In the genomic region with DNA sequence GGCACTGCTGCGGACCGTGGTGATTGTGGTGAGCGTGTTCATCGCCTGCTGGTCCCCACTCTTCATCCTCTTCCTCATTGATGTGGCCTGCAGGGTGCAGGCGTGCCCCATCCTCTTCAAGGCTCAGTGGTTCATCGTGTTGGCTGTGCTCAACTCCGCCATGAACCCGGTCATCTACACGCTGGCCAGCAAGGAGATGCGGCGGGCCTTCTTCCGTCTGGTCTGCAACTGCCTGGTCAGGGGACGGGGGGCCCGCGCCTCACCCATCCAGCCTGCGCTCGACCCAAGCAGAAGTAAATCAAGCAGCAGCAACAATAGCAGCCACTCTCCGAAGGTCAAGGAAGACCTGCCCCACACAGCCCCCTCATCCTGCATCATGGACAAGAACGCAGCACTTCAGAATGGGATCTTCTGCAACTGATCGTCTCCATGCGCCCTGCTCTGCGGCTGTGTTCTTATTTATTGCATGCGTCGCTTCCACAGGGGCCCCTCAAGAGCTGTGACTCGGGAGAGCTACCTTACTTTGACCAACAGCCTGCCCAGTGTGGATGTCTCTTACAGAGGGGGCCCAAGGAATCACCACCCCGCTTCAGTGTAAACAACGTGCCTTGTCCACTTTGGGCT, we compare ENCODE assay signal across 23 cellular contexts.
"Had no signal": no experiment of that assay in that cellular context is flagged by ENCODE, and none has a peak within 500 bp of the region (broad histone marks: within the 10 kb centered on the region; RNA-seq: fewer than 3 reads in every experiment).

No MANE protein-coding gene starts in this region.

- H3K27ac ChIP-seq: neutrophil, psoas muscle, spleen, testis had no signal

- H3K36me3 Mint-ChIP-seq: naive B cell; stimulated activated memory B cell treated with anti-CD40 and anti-IgM and Interleukin-4, amounts not matched to agents 10 μg/mL and 1 μg/mL and 100 μg/mL, for 72 hours had no signal

- H3K9me3 ChIP-seq: heart left ventricle, neutrophil, psoas muscle, spleen, testis, transverse colon had no signal

- H3K4me3 Mint-ChIP-seq: dendritic cell treated with granulocyte-macrophage colony-stimulating factor and Interleukin-4, amounts not matched to agents 40 ng/mL and 50 ng/mL, for 4 days; naive B cell; nephron; stimulated activated memory B cell treated with anti-CD40 and anti-IgM and Interleukin-4, amounts not matched to agents 10 μg/mL and 1 μg/mL and 100 μg/mL, for 72 hours; stimulated activated naive CD8-positive, alpha-beta T cell treated with anti-CD3 and anti-CD28 coated beads, Interleukin-15, Interleukin-2, amounts not matched to agents 100 ng/mL and 50 ng/mL, for 24 hours had no signal

- H3K27me3 Mint-ChIP-seq: dendritic cell treated with granulocyte-macrophage colony-stimulating factor and Interleukin-4, amounts not matched to agents 40 ng/mL and 50 ng/mL, for 4 days had no signal

- H3K9me3 Mint-ChIP-seq: dendritic cell treated with granulocyte-macrophage colony-stimulating factor and Interleukin-4, amounts not matched to agents 40 ng/mL and 50 ng/mL, for 4 days; nephron; stimulated activated memory B cell treated with anti-CD40 and anti-IgM and Interleukin-4, amounts not matched to agents 10 μg/mL and 1 μg/mL and 100 μg/mL, for 72 hours; stimulated activated naive CD8-positive, alpha-beta T cell treated with anti-CD3 and anti-CD28 coated beads, Interleukin-15, Interleukin-2, amounts not matched to agents 100 ng/mL and 50 ng/mL, for 24 hours had no signal

- H3K4me1 ChIP-seq: psoas muscle had no signal

- H3K27ac Mint-ChIP-seq: dendritic cell treated with granulocyte-macrophage colony-stimulating factor and Interleukin-4, amounts not matched to agents 40 ng/mL and 50 ng/mL, for 4 days; stimulated activated memory B cell treated with anti-CD40 and anti-IgM and Interleukin-4, amounts not matched to agents 10 μg/mL and 1 μg/mL and 100 μg/mL, for 72 hours; stimulated activated naive CD8-positive, alpha-beta T cell treated with anti-CD3 and anti-CD28 coated beads, Interleukin-15, Interleukin-2, amounts not matched to agents 100 ng/mL and 50 ng/mL, for 24 hours had no signal

- DNase-seq: erythroblast; foreskin melanocyte; heart left ventricle; hippocampal formation; left colon; mesendoderm; naive B cell; retina; spleen; stimulated activated CD4-positive, alpha-beta T cell treated with anti-CD3 and anti-CD28 coated beads, Interleukin-15, amount 100 ng/mL, for 24 hours; stimulated activated CD4-positive, alpha-beta T cell treated with anti-CD3 and anti-CD28 coated beads, Interleukin-1b, Interleukin-23, amount 100 ng/mL, for 48 hours; stimulated activated CD4-positive, alpha-beta T cell treated with anti-CD3 and anti-CD28 coated beads, Interleukin-4, amount 100 ng/mL, for 24 hours; testis; transverse colon had no signal

- FAIRE-seq: colon, endothelial cell of umbilical vein had no signal

- H3K36me3 ChIP-seq: neutrophil, transverse colon had no signal

- H3K4me3 ChIP-seq: psoas muscle, testis, transverse colon had no signal

- ATAC-seq: heart left ventricle; left colon; left ventricle myocardium superior; stimulated activated memory B cell treated with anti-CD40 and anti-IgM and Interleukin-4, amounts not matched to agents 10 μg/mL and 1 μg/mL and 100 μg/mL, for 72 hours had no signal

- H3K27me3 ChIP-seq: heart left ventricle, neutrophil, testis, transverse colon had no signal
